Comparison of ENCODE assay signal across 1 cellular context in genomic region chr13:93875527-93875926, GRCh38.
TF ChIP-seq lines count a peak whose summit lies in the region.

No MANE protein-coding gene starts in this region.

TF ChIP-seq in SK-N-SH treated with all-trans-retinoic acid at 6 μM for 48 hours, 23 proteins besides CTCF, POLR2A, EP300 and RAD21 (continued from another document):
- TF ChIP-seq CSRNP3 (CRISPR knock-in tag; IDR thresholded peaks at IDR 0.05) (no peak), TSHZ2 (CRISPR knock-in tag; IDR thresholded peaks at IDR 0.05) (no peak), BACH2 (CRISPR knock-in tag; IDR thresholded peaks at IDR 0.05; ENCODE audit: borderline replicate concordance) (no peak), RARB (CRISPR knock-in tag; IDR thresholded peaks at IDR 0.05) (no peak), GLIS3 (CRISPR knock-in tag; IDR thresholded peaks at IDR 0.05) (no peak)
